In the genomic region with DNA sequence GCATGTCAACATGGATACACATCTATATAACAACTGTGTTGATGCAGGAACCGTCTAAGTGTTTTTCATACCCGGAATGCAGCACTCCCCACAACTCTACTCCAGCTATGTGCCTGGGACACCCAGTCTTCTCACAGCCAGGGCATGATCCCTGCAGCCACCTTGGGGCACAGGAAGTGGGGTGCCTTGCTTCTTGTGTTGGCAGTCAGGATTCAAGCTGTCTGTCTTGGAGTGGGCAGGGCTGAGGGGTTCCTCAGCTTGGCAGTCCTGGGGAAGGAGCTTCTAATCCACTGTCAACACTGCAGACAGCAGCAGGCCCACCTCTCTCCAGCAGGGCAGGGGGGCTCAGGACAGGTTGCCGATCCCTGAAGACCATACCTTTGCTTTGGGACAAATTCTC, we compare ENCODE assay signal across 10 cellular contexts. TPM values are rescaled to one million over a fixed set of nuclear protein-coding genes. Genes with fewer than 3 reads are reported as not detected.
"Had no signal": no experiment of that assay in that cellular context is flagged by ENCODE, and none has a peak within 500 bp of the region (broad histone marks: within the 10 kb centered on the region; RNA-seq: fewer than 3 reads in every experiment).

No MANE protein-coding gene starts in this region.

- H3K4me3 Mint-ChIP-seq: GM23338, IgD-negative memory B cell had no signal

- H3K4me1 ChIP-seq: HAP-1 had no signal

- H3K9me3 ChIP-seq: HAP-1 had no signal

- ATAC-seq: GM23338, HCT116, HepG2 had no signal

- H3K27ac ChIP-seq: HL-60 had no signal

- H3K36me3 ChIP-seq: HAP-1 had no signal

- H3K27ac Mint-ChIP-seq: GM23338, IgD-negative memory B cell had no signal

- DNase-seq: H7, KBM-7 had no signal

- H3K4me3 ChIP-seq: GM23338, HAP-1 had no signal

- H3K4me1 Mint-ChIP-seq: IgD-negative memory B cell had no signal

RNA-seq across cellular contexts. Expression of gene DRGX, which starts 41.3 kb away (rescaled TPM):
- total RNA-seq: GM23338, H1, H7, HepG2, HT1080 had no signal
- polyA plus RNA-seq: GM23338, H1, HepG2, IgD-negative memory B cell had no signal

RNA-seq across cellular contexts. Expression of gene C10orf71, which starts 55.6 kb away (rescaled TPM):
- total RNA-seq: GM23338, H1, H7, HepG2, HT1080 had no signal
- polyA plus RNA-seq: GM23338, H1, HepG2, IgD-negative memory B cell had no signal
